Comparison of ENCODE assay signal across 28 cellular contexts in the genomic region with DNA sequence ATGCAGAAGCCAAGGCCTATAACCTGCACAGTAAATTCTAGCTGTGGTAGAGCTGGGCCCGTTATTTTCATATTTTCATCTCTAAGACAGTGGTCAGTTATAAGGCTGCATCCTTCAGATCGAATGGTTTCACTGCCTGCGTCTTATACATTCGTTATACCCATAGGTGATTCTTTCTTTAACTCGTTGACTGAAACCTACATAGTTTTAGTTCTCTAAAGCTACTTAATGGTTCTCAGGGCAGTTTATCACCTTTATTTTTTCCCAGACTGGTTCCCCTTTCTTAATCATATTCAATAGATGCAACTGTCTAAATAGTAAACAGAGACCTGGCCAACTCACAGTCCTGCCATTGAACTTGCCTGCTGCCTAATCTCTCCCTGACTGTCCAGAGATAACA.
"Had no signal": no experiment of that assay in that cellular context is flagged by ENCODE, and none has a peak within 500 bp of the region (broad histone marks: within the 10 kb centered on the region; RNA-seq: fewer than 3 reads in every experiment).

No MANE protein-coding gene starts in this region.

- DNase-seq: occipital lobe; ovary; posterior cingulate gyrus; psoas muscle; right cardiac atrium; right lobe of liver; sigmoid colon; small intestine; stimulated activated CD4-positive, alpha-beta T cell treated with anti-CD3 and anti-CD28 coated beads, Interleukin-15, amount 100 ng/mL, for 24 hours; stimulated activated CD4-positive, alpha-beta T cell treated with anti-CD3 and anti-CD28 coated beads, Interleukin-2, amount 100 ng/mL, for 24 hours; stimulated activated CD4-positive, alpha-beta T cell treated with anti-CD3 and anti-CD28 coated beads, Interleukin-2, amount 100 ng/mL, for 48 hours; stimulated activated CD4-positive, alpha-beta T cell treated with anti-CD3 and anti-CD28 coated beads, Interleukin-4, amount 100 ng/mL, for 24 hours; stimulated activated naive B cell treated with anti-CD40 and anti-IgM and Interleukin-4, amounts not matched to agents 10 μg/mL and 1 μg/mL and 100 μg/mL, for 72 hours; stimulated activated naive CD4-positive, alpha-beta T cell treated with Interleukin-2 at 50 U/mL for 16 hours; stomach; thyroid gland; trophoblast cell; upper lobe of left lung had no signal

- H3K4me1 ChIP-seq: neural progenitor cell, parathyroid adenoma, psoas muscle, right lobe of liver, sigmoid colon, stomach, thyroid gland, tibial nerve, upper lobe of left lung, vagina had no signal

- H3K9ac ChIP-seq: neural progenitor cell, parathyroid adenoma had no signal

- H3K27ac Mint-ChIP-seq: nephron; neural progenitor cell; progenitor cell of endocrine pancreas; stimulated activated effector memory CD8-positive, alpha-beta T cell treated with anti-CD3 and anti-CD28 coated beads, Interleukin-12 subunit alpha, Interleukin-12 subunit beta, amount 100 ng/mL, for 72 hours; stimulated activated naive B cell treated with anti-CD40 and anti-IgM and Interleukin-4, amounts not matched to agents 10 μg/mL and 1 μg/mL and 100 μg/mL, for 72 hours; stimulated activated naive CD8-positive, alpha-beta T cell treated with anti-CD3 and anti-CD28 coated beads, Interleukin-15, Interleukin-2, amounts not matched to agents 100 ng/mL and 50 ng/mL, for 24 hours had no signal

- H3K4me2 ChIP-seq: neural progenitor cell had no signal

- H3K79me2 ChIP-seq: parathyroid adenoma had no signal

- H3K27me3 Mint-ChIP-seq: progenitor cell of endocrine pancreas; stimulated activated naive B cell treated with anti-CD40 and anti-IgM and Interleukin-4, amounts not matched to agents 10 μg/mL and 1 μg/mL and 100 μg/mL, for 72 hours; stimulated activated naive CD8-positive, alpha-beta T cell treated with anti-CD3 and anti-CD28 coated beads, Interleukin-15, Interleukin-2, amounts not matched to agents 100 ng/mL and 50 ng/mL, for 24 hours had no signal

- H3K36me3 Mint-ChIP-seq: neural progenitor cell; stimulated activated effector memory CD8-positive, alpha-beta T cell treated with anti-CD3 and anti-CD28 coated beads, Interleukin-12 subunit alpha, Interleukin-12 subunit beta, amount 100 ng/mL, for 72 hours; stimulated activated naive B cell treated with anti-CD40 and anti-IgM and Interleukin-4, amounts not matched to agents 10 μg/mL and 1 μg/mL and 100 μg/mL, for 72 hours had no signal

- H3K4me1 Mint-ChIP-seq: nephron; neural progenitor cell; stimulated activated effector memory CD8-positive, alpha-beta T cell treated with anti-CD3 and anti-CD28 coated beads, Interleukin-12 subunit alpha, Interleukin-12 subunit beta, amount 100 ng/mL, for 72 hours; stimulated activated naive B cell treated with anti-CD40 and anti-IgM and Interleukin-4, amounts not matched to agents 10 μg/mL and 1 μg/mL and 100 μg/mL, for 72 hours had no signal

- H3K9me3 ChIP-seq: ovary, psoas muscle, right lobe of liver, sigmoid colon, thoracic aorta, thyroid gland, vagina had no signal

- H3K27me3 ChIP-seq: neural progenitor cell, ovary, right lobe of liver, sigmoid colon, stomach, thyroid gland, tibial nerve, upper lobe of left lung, vagina had no signal

- H3K36me3 ChIP-seq: neural progenitor cell, ovary, right lobe of liver, sigmoid colon, stomach, thoracic aorta, thyroid gland, tibial nerve, upper lobe of left lung, vagina had no signal

- H2AFZ ChIP-seq: neural progenitor cell, parathyroid adenoma had no signal

- H3K4me3 ChIP-seq: neural progenitor cell, ovary, psoas muscle, right lobe of liver, sigmoid colon, stomach, thoracic aorta, thyroid gland, tibial nerve, upper lobe of left lung, vagina had no signal

- FAIRE-seq: small intestine, urothelium cell line had no signal

- H3K27ac ChIP-seq: neural progenitor cell, ovary, parathyroid adenoma, psoas muscle, right lobe of liver, sigmoid colon, stomach, thoracic aorta, thyroid gland, tibial nerve, upper lobe of left lung, vagina had no signal

- H3K4me3 Mint-ChIP-seq: nephron; neural progenitor cell; stimulated activated effector memory CD8-positive, alpha-beta T cell treated with anti-CD3 and anti-CD28 coated beads, Interleukin-12 subunit alpha, Interleukin-12 subunit beta, amount 100 ng/mL, for 72 hours; stimulated activated naive B cell treated with anti-CD40 and anti-IgM and Interleukin-4, amounts not matched to agents 10 μg/mL and 1 μg/mL and 100 μg/mL, for 72 hours; stimulated activated naive CD8-positive, alpha-beta T cell treated with anti-CD3 and anti-CD28 coated beads, Interleukin-15, Interleukin-2, amounts not matched to agents 100 ng/mL and 50 ng/mL, for 24 hours had no signal

- ATAC-seq: psoas muscle; right cardiac atrium; right lobe of liver; stimulated activated effector memory CD8-positive, alpha-beta T cell treated with anti-CD3 and anti-CD28 coated beads, Interleukin-12 subunit alpha, Interleukin-12 subunit beta, amount 100 ng/mL, for 72 hours; stimulated activated naive B cell treated with anti-CD40 and anti-IgM and Interleukin-4, amounts not matched to agents 10 μg/mL and 1 μg/mL and 100 μg/mL, for 72 hours had no signal
